20 cellular contexts compared by ENCODE assay signal in the genomic region with DNA sequence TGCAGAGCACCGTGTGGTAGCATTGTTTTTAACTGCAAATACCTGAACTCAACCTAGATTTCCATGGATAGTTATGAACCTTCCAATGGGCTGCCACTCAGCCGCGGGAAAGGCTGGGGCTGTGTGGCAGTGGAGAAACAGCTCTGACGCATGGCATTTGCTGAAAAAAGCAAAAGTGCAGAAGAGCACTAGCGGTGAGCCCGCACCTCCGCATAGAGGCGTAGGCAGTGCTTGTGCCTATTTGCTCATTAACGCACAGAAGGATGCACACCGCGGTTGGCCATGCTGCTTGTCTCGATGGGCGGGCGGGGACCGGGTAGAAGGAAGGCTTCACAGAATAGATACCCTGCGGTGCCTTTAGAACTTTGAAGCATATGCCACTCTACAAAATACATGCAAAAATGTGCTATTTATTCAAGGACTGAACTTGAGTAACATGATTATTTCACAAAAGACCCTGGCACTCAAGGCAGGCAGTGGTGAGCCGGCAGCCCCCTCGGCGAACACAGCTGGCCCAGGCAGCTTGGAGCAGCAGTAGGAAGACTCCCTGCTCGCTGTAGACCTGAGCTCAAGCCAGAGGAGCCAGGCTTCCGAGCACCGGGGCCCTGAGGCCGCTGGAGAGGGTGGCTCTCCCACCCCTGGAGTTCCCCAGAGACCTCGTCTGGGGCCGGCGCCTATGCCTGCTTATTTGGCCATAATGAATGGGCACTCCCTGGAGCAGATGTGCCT.
DNase-seq lines count a peak whose midpoint lies in the region; TF ChIP-seq lines count a peak whose summit lies in the region.
"Had no signal": no experiment of that assay in that cellular context is flagged by ENCODE, and none has a peak within 500 bp of the region (broad histone marks: within the 10 kb centered on the region; RNA-seq: fewer than 3 reads in every experiment).

No MANE protein-coding gene starts in this region.

- no peaks in the 10 kb centered on the region for H3K36me3 ChIP-seq in KMS-11 (ENCODE audit: insufficient read depth)
- H3K36me3 ChIP-seq in OCI-LY3 (replicated peaks; ENCODE audit: low read depth, low read length) = no peaks in the 10 kb centered on the region
- H3K36me3 ChIP-seq: breast epithelium, tibial nerve had no signal

- H3K27me3 ChIP-seq in KMS-11 (ENCODE audit: insufficient read depth, low read depth) = no peaks in the 10 kb centered on the region
- H3K27me3 ChIP-seq in OCI-LY3 (ENCODE audit: low read depth, low read length) = no peaks in the 10 kb centered on the region
- H3K27me3 ChIP-seq: tibial nerve had no signal

- H3K9ac ChIP-seq in KMS-11 = peak overlapping the region; percentile 90
- no peak overlapping the region for H3K9ac ChIP-seq in OCI-LY3 (ENCODE audit: low read length)

- H2AFZ ChIP-seq in KMS-11 (ENCODE audit: low read depth) (peak overlapping the region; percentile 29; the same call in 1 of the 2 replicates), OCI-LY3 (ENCODE audit: low read depth, low read length) (no peak overlapping the region)

- no peaks in the 10 kb centered on the region for H3K9me3 ChIP-seq in OCI-LY3 (ENCODE audit: insufficient read depth, low read length)
- H3K9me3 ChIP-seq: breast epithelium, tibial nerve had no signal

- H3K4me1 Mint-ChIP-seq in activated CD4-positive, alpha-beta T cell treated with anti-CD3 and anti-CD28 coated beads, Interleukin-2, amount 10 ng/mL, durations not matched to agents 24 days and 14 days = peaks cover 25% of the 10 kb centered on the region

- H4K20me1 ChIP-seq in KMS-11 (ENCODE audit: insufficient read depth) (no peaks in the 10 kb centered on the region), OCI-LY3 (ENCODE audit: insufficient read depth, low read length) (no peaks in the 10 kb centered on the region)

- H3K4me3 Mint-ChIP-seq in activated CD4-positive, alpha-beta T cell treated with anti-CD3 and anti-CD28 coated beads, Interleukin-2, amount 10 ng/mL, durations not matched to agents 24 days and 14 days = no peak overlapping the region
- H3K4me3 Mint-ChIP-seq: activated naive CD8-positive, alpha-beta T cell treated with anti-CD3 and anti-CD28 coated beads, Interleukin-2, amount 50 U/mL, for 24 hours; activated T-helper 1 cell treated with anti-CD3 and anti-CD28 coated beads, Interleukin-12 subunit alpha, Interleukin-12 subunit beta, Interleukin-2, Interleukin-4 antibody, amounts not matched to agents 30 ng/mL and 10 ng/mL and 1 ng/mL, durations not matched to agents 14 hours and 24 hours and 36 hours; CD4-positive, alpha-beta T cell had no signal

- no peak overlapping the region for H3K4me3 ChIP-seq in KMS-11 (IDR thresholded peaks at IDR 0.05; ENCODE audit: insufficient read depth, low read depth, low read length)
- no peak overlapping the region for H3K4me3 ChIP-seq in OCI-LY3 (ENCODE audit: low read length)
- H3K4me3 ChIP-seq: breast epithelium, tibial nerve had no signal

- H3K27ac ChIP-seq in KMS-11 (peak overlapping the region; percentile 99), OCI-LY3 (ENCODE audit: low read length) (no peak overlapping the region)
- H3K27ac ChIP-seq: breast epithelium, tibial nerve, VCaP had no signal

- H3K27ac Mint-ChIP-seq in activated CD4-positive, alpha-beta T cell treated with anti-CD3 and anti-CD28 coated beads, Interleukin-2, amount 10 ng/mL, durations not matched to agents 24 days and 14 days = peak overlapping the region; percentile 71
- H3K27ac Mint-ChIP-seq: activated naive CD8-positive, alpha-beta T cell treated with anti-CD3 and anti-CD28 coated beads, Interleukin-2, amount 50 U/mL, for 24 hours; activated T-helper 1 cell treated with anti-CD3 and anti-CD28 coated beads, Interleukin-12 subunit alpha, Interleukin-12 subunit beta, Interleukin-2, Interleukin-4 antibody, amounts not matched to agents 30 ng/mL and 10 ng/mL and 1 ng/mL, durations not matched to agents 14 hours and 24 hours and 36 hours; CD4-positive, alpha-beta T cell had no signal

- H3K79me2 ChIP-seq in KMS-11 (ENCODE audit: insufficient read depth, low read depth) = peaks cover 21% of the 10 kb centered on the region
- no peaks in the 10 kb centered on the region for H3K79me2 ChIP-seq in OCI-LY3 (ENCODE audit: low read length)

- no peak for DNase-seq in activated CD4-positive, alpha-beta T cell treated with anti-CD3 and anti-CD28 coated beads, Interleukin-2, amount 10 ng/mL, durations not matched to agents 24 days and 14 days
- DNase-seq in activated CD4-positive, alpha-beta T cell treated with anti-CD3 and anti-CD28 coated beads, Interleukin-2, amount 50 U/mL, for 1 hour = no peak
- peak; percentile 73 for DNase-seq in retina
- DNase-seq in T-helper 9 cell = no peak
- DNase-seq in stimulated activated CD4-positive, alpha-beta T cell treated with anti-CD3 and anti-CD28 coated beads, Interleukin-4, amount 100 ng/mL, for 4 hours = no peak
- no peak for DNase-seq in NCI-H1436 treated with DMSO at 0.1 percent for 48 hours (lab: John Stamatoyannopoulos, UW)
- DNase-seq: activated CD8-positive, alpha-beta memory T cell treated with anti-CD3 and anti-CD28 coated beads for 24 hours; activated naive CD8-positive, alpha-beta T cell treated with anti-CD3 and anti-CD28 coated beads, Interleukin-2, amount 50 U/mL, for 24 hours; CD4-positive, alpha-beta T cell; dermis blood vessel endothelial cell; foreskin fibroblast; KBM-7; NCI-H226; stimulated activated CD4-positive, alpha-beta T cell treated with anti-CD3 and anti-CD28 coated beads, Interleukin-12 subunit alpha, Interleukin-12 subunit beta, amount 100 ng/mL, for 4 hours had no signal

- H3K36me3 Mint-ChIP-seq in activated CD4-positive, alpha-beta T cell treated with anti-CD3 and anti-CD28 coated beads, Interleukin-2, amount 10 ng/mL, durations not matched to agents 24 days and 14 days (ENCODE audit: low read depth) = peaks cover 4% of the 10 kb centered on the region

- peaks cover 91% of the 10 kb centered on the region for H3K4me1 ChIP-seq in KMS-11 (ENCODE audit: low read depth, poor library complexity, severe bottlenecking)
- peaks cover 72% of the 10 kb centered on the region for H3K4me1 ChIP-seq in OCI-LY3 (ENCODE audit: low read length)
- H3K4me1 ChIP-seq: breast epithelium, tibial nerve had no signal

- H3K4me2 ChIP-seq in KMS-11 (peak overlapping the region; percentile 98), OCI-LY3 (ENCODE audit: low read length) (peak overlapping the region; percentile 26; the same call in 1 of the 2 replicates)

- H3K27me3 Mint-ChIP-seq in activated CD4-positive, alpha-beta T cell treated with anti-CD3 and anti-CD28 coated beads, Interleukin-2, amount 10 ng/mL, durations not matched to agents 24 days and 14 days = no peaks in the 10 kb centered on the region
- H3K27me3 Mint-ChIP-seq: activated naive CD8-positive, alpha-beta T cell treated with anti-CD3 and anti-CD28 coated beads, Interleukin-2, amount 50 U/mL, for 24 hours; CD4-positive, alpha-beta T cell had no signal

- intact Hi-C loops in activated CD4-positive, alpha-beta T cell treated with anti-CD3 and anti-CD28 coated beads, Interleukin-2, amount 10 ng/mL, durations not matched to agents 24 days and 14 days (cut with micrococcal nuclease) = no loop called here

- TF ChIP-seq CTCF in KMS-11 (conservative IDR thresholded peaks at IDR 0.05; ENCODE audit: low read depth, low read length) (no peak), OCI-LY3 (IDR thresholded peaks at IDR 0.05; ENCODE audit: low read depth, low read length) (no peak)

- H3K9me3 Mint-ChIP-seq in activated CD4-positive, alpha-beta T cell treated with anti-CD3 and anti-CD28 coated beads, Interleukin-2, amount 10 ng/mL, durations not matched to agents 24 days and 14 days = no peaks in the 10 kb centered on the region
- H3K9me3 Mint-ChIP-seq: activated naive CD8-positive, alpha-beta T cell treated with anti-CD3 and anti-CD28 coated beads, Interleukin-2, amount 50 U/mL, for 24 hours; activated T-helper 1 cell treated with anti-CD3 and anti-CD28 coated beads, Interleukin-12 subunit alpha, Interleukin-12 subunit beta, Interleukin-2, Interleukin-4 antibody, amounts not matched to agents 30 ng/mL and 10 ng/mL and 1 ng/mL, durations not matched to agents 14 hours and 24 hours and 36 hours; CD4-positive, alpha-beta T cell had no signal
